8 cellular contexts compared by ENCODE assay signal in the genomic region with DNA sequence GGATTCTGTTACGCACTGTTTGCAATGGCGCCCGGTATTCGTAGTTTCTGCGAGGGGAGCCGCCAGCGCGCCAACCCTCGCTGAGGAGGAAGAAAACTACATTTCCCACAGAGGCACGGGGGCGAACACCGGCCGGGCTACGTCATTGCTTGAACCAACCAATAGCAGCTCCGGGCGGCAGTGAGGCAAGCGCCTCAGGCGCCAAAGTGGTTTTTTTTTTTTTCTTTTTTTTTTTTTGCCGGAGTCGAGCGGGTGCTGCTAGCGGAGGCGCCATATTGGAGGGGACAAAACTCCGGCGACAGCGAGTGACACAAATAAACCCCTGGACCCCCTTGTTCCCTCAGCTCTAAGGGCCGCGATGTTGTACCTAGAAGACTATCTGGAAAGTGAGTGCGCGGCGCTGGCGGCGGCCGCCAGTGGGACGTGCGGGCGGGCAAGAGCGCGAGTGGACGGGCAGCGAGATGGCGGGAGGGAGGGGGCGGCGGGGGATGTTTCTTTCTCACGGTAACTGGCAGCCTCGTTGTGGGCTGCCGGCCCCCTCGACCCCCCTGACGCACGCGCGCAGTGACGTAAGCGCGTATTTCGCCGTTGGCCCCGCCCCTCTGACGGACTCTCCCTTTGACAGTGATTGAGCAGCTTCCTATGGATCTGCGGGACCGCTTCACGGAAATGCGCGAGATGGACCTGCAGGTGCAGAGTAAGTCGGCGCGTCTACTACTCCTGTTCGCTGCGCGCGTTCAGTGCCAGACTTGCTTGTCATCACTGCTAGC. TPM values are rescaled to one million over a fixed set of nuclear protein-coding genes. Genes with fewer than 3 reads are reported as not detected.
DNase-seq lines count a peak whose midpoint lies in the region; ATAC-seq and TF ChIP-seq lines count a peak whose summit lies in the region.

TSS of gene ING3 (plus strand) at position 239 of the 770 bp plus-strand sequence. CDS start at position 359, 120 bp downstream.

- TF ChIP-seq CTCF in BJ (IDR thresholded peaks at IDR 0.05; ENCODE audit: insufficient read depth, low read depth, low read length) (no peak), colonic mucosa (IDR thresholded peaks at IDR 0.05) (no peak)

- H3K9me3 Mint-ChIP-seq in activated CD4-positive, alpha-beta T cell treated with anti-CD3 and anti-CD28 coated beads, Interleukin-2, amount 10 ng/mL, durations not matched to agents 24 days and 14 days, result no peaks in the 10 kb centered on the region

- POLR2A ChIA-PET in BJ (lab: Charles Lee), result interaction anchor here (0.6 kb wide), 6 partner anchors 11 to 609 kb away, joined by 5 to 10 read pairs (median 8); no protein-coding TSS in a partner anchor

- ATAC-seq in GM19324 (IDR thresholded peaks at IDR 0.05; ENCODE audit: low FRiP score, unreplicated experiment), result peak; percentile 99
- peak; percentile 95 for ATAC-seq in HG03469 (IDR thresholded peaks at IDR 0.05; ENCODE audit: unreplicated experiment)

- H3K4me3 Mint-ChIP-seq in activated CD4-positive, alpha-beta T cell treated with anti-CD3 and anti-CD28 coated beads, Interleukin-2, amount 10 ng/mL, durations not matched to agents 24 days and 14 days, result peak within 1 kb of the TSS; percentile 96

- peaks cover 1% of the 10 kb centered on the region; the same call in 1 of the 2 replicates for H3K27me3 ChIP-seq in BJ (ENCODE audit: control insufficient read depth, insufficient read depth, low read length)
- no peaks in the 10 kb centered on the region for H3K27me3 ChIP-seq in colonic mucosa

- H3K9me3 ChIP-seq in colonic mucosa, result no peaks in the 10 kb centered on the region

- H3K36me3 Mint-ChIP-seq in activated CD4-positive, alpha-beta T cell treated with anti-CD3 and anti-CD28 coated beads, Interleukin-2, amount 10 ng/mL, durations not matched to agents 24 days and 14 days (ENCODE audit: low read depth), result peaks cover 22% of the 10 kb centered on the region

- H3K4me1 ChIP-seq in colonic mucosa, result no peaks in the 10 kb centered on the region

- intact Hi-C loops in activated CD4-positive, alpha-beta T cell treated with anti-CD3 and anti-CD28 coated beads, Interleukin-2, amount 10 ng/mL, durations not matched to agents 24 days and 14 days (cut with micrococcal nuclease), result loop anchor here (1.0 to 10.0 kb wide), 6 partner anchors 32 to 594 kb away; partner anchors contain the start of genes CPED1 and TSPAN12
- intact Hi-C loops in colonic mucosa (cut with DNase I), result no loop called here

- H3K27ac Mint-ChIP-seq in activated CD4-positive, alpha-beta T cell treated with anti-CD3 and anti-CD28 coated beads, Interleukin-2, amount 10 ng/mL, durations not matched to agents 24 days and 14 days, result peak within 1 kb of the TSS; percentile 99

- DNase-seq in BJ (ENCODE audit: low read depth) (peak; percentile 87), NCI-H526 treated with DMSO at 0.1 percent for 48 hours (lab: John Stamatoyannopoulos, UW) (peak; percentile 99), colonic mucosa (peak; percentile 98), kidney tubule cell (ENCODE audit: low spot score) (peak; percentile 99)
- peak; percentile 100 for DNase-seq in activated CD4-positive, alpha-beta T cell treated with anti-CD3 and anti-CD28 coated beads, Interleukin-2, amount 10 ng/mL, durations not matched to agents 24 days and 14 days
- peak; percentile 84 to 98 (median 92) for DNase-seq in stimulated activated CD4-positive, alpha-beta T cell treated with anti-CD3 and anti-CD28 coated beads, Interleukin-1b, Interleukin-23, amount 100 ng/mL, for 24 hours (ENCODE audit: low read depth in 4 of 4, low spot score in 1 of 4)

- CTCF ChIA-PET in BJ (lab: Yijun Ruan, JAX), result interaction anchor here (1.0 to 1.2 kb wide), 5 partner anchors 31 to 145 kb away, joined by 3 read pairs; no protein-coding TSS in a partner anchor

- peak within 1 kb of the TSS; percentile 86 for H3K27ac ChIP-seq in colonic mucosa

- peaks cover 17% of the 10 kb centered on the region for H3K27me3 Mint-ChIP-seq in activated CD4-positive, alpha-beta T cell treated with anti-CD3 and anti-CD28 coated beads, Interleukin-2, amount 10 ng/mL, durations not matched to agents 24 days and 14 days

- H3K36me3 ChIP-seq in BJ (ENCODE audit: control insufficient read depth, insufficient read depth, low read length) (no peaks in the 10 kb centered on the region), colonic mucosa (peaks cover 5% of the 10 kb centered on the region)

- H3K9ac ChIP-seq in colonic mucosa (ENCODE audit: low read depth in 2 of 2, low read length in 2 of 2), result peak within 1 kb of the TSS; percentile 86 to 91

- peak within 1 kb of the TSS; percentile 51 for H3K4me3 ChIP-seq in BJ (ENCODE audit: low read depth, low read length)
- peak within 1 kb of the TSS; percentile 41 for H3K4me3 ChIP-seq in colonic mucosa

- H3K4me1 Mint-ChIP-seq in activated CD4-positive, alpha-beta T cell treated with anti-CD3 and anti-CD28 coated beads, Interleukin-2, amount 10 ng/mL, durations not matched to agents 24 days and 14 days, result peaks cover 23% of the 10 kb centered on the region

RNA-seq across cellular contexts. Expression of gene ING3, which starts in this region (rescaled TPM):
- polyA plus RNA-seq in BJ (2011; rRNA removed), result 4.4 and 8.4 TPM in 2 replicates
- polyA minus RNA-seq in BJ (2011; rRNA and poly(A)+ RNA removed), result 3.1 and 6.5 TPM in 2 replicates
- 23.5 and 24.3 TPM in 2 replicates for total RNA-seq in activated CD4-positive, alpha-beta T cell treated with anti-CD3 and anti-CD28 coated beads, Interleukin-2, amount 10 ng/mL, durations not matched to agents 24 days and 14 days
- 10 to 100 TPM; 12.7 to 13.6 TPM for total RNA-seq in colonic mucosa

Comparison
In these comparisons a context has a peak if more than half of its experiments do, and no peak if none do; other contexts are left out.
1. Peak in every context shown above with its lines: DNase-seq, ATAC-seq, H3K4me3 ChIP-seq and H3K27ac ChIP-seq.